In the genomic region with DNA sequence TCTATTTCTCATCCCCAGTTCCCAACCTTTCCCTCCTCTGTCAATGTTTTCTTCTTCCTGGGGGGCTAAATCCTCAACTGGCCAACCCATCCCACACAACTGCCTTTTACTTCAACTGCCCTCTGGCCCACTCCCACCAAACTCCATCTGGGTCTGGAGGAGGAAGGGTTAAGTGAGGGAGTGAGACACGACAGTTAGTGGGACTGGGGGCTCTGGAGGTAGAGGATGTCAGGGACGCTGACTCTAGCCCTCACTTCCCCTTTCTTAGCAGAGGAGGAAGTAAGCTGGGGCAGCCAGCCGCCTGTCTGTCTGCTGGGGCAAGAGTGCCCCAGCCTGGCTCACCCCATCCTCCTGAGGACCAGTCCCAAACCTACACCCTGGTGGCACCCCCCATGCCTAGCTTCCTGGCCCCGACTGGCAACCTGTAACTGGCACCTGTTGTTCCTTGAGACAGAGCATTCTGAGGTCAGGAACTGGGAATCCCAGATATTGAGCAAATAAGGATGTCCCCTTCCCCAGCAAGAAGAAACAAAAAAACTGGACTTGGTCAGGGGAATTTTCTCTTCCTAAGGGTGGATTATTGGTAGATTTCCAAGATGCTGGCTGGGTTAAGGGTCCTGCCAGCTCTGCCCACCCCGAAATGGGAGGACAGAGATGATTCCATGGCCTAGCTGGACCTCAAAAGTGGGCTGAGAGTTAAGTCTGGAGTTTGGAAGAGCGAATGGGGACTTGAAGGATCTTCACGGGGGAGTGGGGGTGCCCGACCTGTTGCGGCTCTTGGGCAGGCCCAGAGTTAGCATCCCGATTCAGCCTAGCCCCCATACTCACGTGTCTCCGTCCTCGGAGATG, we compare ENCODE assay signal across 1 cellular context.
TF ChIP-seq lines count a peak whose summit lies in the region.

No MANE protein-coding gene starts in this region.

TF ChIP-seq in endothelial cell of umbilical vein, 7 proteins besides CTCF, POLR2A, EP300 and RAD21:
- no peak for TF ChIP-seq GATA2 (IDR thresholded peaks at IDR 0.05; ENCODE audit: insufficient read depth, insufficient read length, low read depth, low read length)
TF ChIP-seq in endothelial cell of umbilical vein: peak in this region for 0.
